In genomic region chr5:134845335-134845851, GRCh38 we compare ENCODE assay signal across 8 cellular contexts. TPM values are rescaled to one million over a fixed set of nuclear protein-coding genes. Genes with fewer than 3 reads are reported as not detected.
A peak's percentile ranks its signal among the peaks of the same experiment; 100 is the strongest.
DNase-seq lines count a peak whose midpoint lies in the region; ATAC-seq and TF ChIP-seq lines count a peak whose summit lies in the region.

No MANE protein-coding gene starts in this region.

- H3K9me3 Mint-ChIP-seq in HFFc6 = no peaks in the 10 kb centered on the region
- no peaks in the 10 kb centered on the region for H3K9me3 Mint-ChIP-seq in activated CD8-positive, alpha-beta T cell treated with anti-CD3 and anti-CD28 coated beads for 36 hours

- no peaks in the 10 kb centered on the region for H3K36me3 ChIP-seq in hepatocyte (replicated peaks; ENCODE audit: insufficient read depth, low read depth)
- peaks cover 0 to 35% (median 2%) of the 10 kb centered on the region in 6 donors for H3K36me3 ChIP-seq in spleen

- intact Hi-C loops in activated CD8-positive, alpha-beta T cell treated with anti-CD3 and anti-CD28 coated beads for 36 hours (cut with micrococcal nuclease) = loop anchor here (5.0 kb wide), 1 partner anchor 57 kb away; no protein-coding TSS in a partner anchor
- intact Hi-C loops in spleen (cut with DNase I; ENCODE audit: low total_unique reads) = no loop called here

- DNase-seq in HFFc6 = peak; percentile 49
- DNase-seq in activated CD8-positive, alpha-beta T cell treated with anti-CD3 and anti-CD28 coated beads for 36 hours = no peak
- no peak for DNase-seq in hepatocyte (ENCODE audit: low spot score)
- DNase-seq in spleen = no peak
- no peak for DNase-seq in GM13976 (ENCODE audit: low spot score)
- no peak for DNase-seq in SHP77 treated with DMSO at 0.1 percent for 48 hours (lab: John Stamatoyannopoulos, UW)

- H2AFZ ChIP-seq in hepatocyte = peak overlapping the region; percentile 39

- H3K4me2 ChIP-seq in hepatocyte = peak overlapping the region; percentile 84

- peak overlapping the region; percentile 98 for H3K27ac Mint-ChIP-seq in HFFc6
- peak overlapping the region; percentile 98 for H3K27ac Mint-ChIP-seq in activated CD8-positive, alpha-beta T cell treated with anti-CD3 and anti-CD28 coated beads for 36 hours

- H3K27me3 ChIP-seq in hepatocyte (no peaks in the 10 kb centered on the region), spleen (replicated peaks in 1 of 7) (no peaks in the 10 kb centered on the region)

- TF ChIP-seq CTCF in HFFc6 (IDR thresholded peaks at IDR 0.05) (no peak), hepatocyte (IDR thresholded peaks at IDR 0.05; ENCODE audit: poor library complexity) (no peak), spleen (IDR thresholded peaks at IDR 0.05 in 8 of 11, conservative IDR thresholded peaks at IDR 0.05 in 3 of 11) (peak in 1 of 11 experiments; percentile 34), GM13976 (IDR thresholded peaks at IDR 0.05; ENCODE audit: borderline replicate concordance, control extremely low read depth, extremely low read depth, insufficient read depth, missing control alignments) (no peak)
- no peak for TF ChIP-seq CTCF in activated CD8-positive, alpha-beta T cell treated with anti-CD3 and anti-CD28 coated beads for 36 hours (IDR thresholded peaks at IDR 0.05)

- no peak for ATAC-seq in activated CD8-positive, alpha-beta T cell treated with anti-CD3 and anti-CD28 coated beads for 36 hours
- no peak for ATAC-seq in GM18861 (IDR thresholded peaks at IDR 0.05; ENCODE audit: unreplicated experiment)
- no peak for ATAC-seq in HG03025 (IDR thresholded peaks at IDR 0.05; ENCODE audit: low FRiP score, unreplicated experiment)

- H3K4me3 Mint-ChIP-seq in HFFc6 = peak overlapping the region; percentile 97
- H3K4me3 Mint-ChIP-seq in activated CD8-positive, alpha-beta T cell treated with anti-CD3 and anti-CD28 coated beads for 36 hours = peak overlapping the region; percentile 91

- H3K36me3 Mint-ChIP-seq in HFFc6 (ENCODE audit: low read depth) = peaks cover 25% of the 10 kb centered on the region
- H3K36me3 Mint-ChIP-seq in activated CD8-positive, alpha-beta T cell treated with anti-CD3 and anti-CD28 coated beads for 36 hours (ENCODE audit: low read depth) = peaks cover 25% of the 10 kb centered on the region

- peaks cover 17% of the 10 kb centered on the region for H3K4me1 ChIP-seq in hepatocyte (ENCODE audit: insufficient read depth)
- H3K4me1 ChIP-seq in spleen = peaks cover 17 to 49% (median 39%) of the 10 kb centered on the region in 6 donors

- H4K20me1 ChIP-seq in hepatocyte (ENCODE audit: insufficient read depth, poor library complexity, severe bottlenecking) = peaks cover 6% of the 10 kb centered on the region

- CTCF ChIA-PET in activated CD8-positive, alpha-beta T cell treated with anti-CD3 and anti-CD28 coated beads for 36 hours (lab: Charles Lee) = interaction anchor here (0.7 to 1.7 kb wide), 6 partner anchors 9 to 59 kb away, joined by 3 to 7 read pairs (median 4); partner anchors contain the start of genes PCBD2 and TXNDC15

- H3K79me2 ChIP-seq in hepatocyte = peaks cover 40% of the 10 kb centered on the region

- H3K9me3 ChIP-seq in hepatocyte (ENCODE audit: low read depth) (no peaks in the 10 kb centered on the region), spleen (no peaks in the 10 kb centered on the region)

- in situ Hi-C loops in GM13976 (cut with MboI; ENCODE audit: low sequenced_read_pairs, unreplicated experiment) = no loop called here

- peaks cover 3% of the 10 kb centered on the region for H3K27me3 Mint-ChIP-seq in HFFc6 (ENCODE audit: insufficient read depth)
- no peaks in the 10 kb centered on the region for H3K27me3 Mint-ChIP-seq in activated CD8-positive, alpha-beta T cell treated with anti-CD3 and anti-CD28 coated beads for 36 hours

- H3K9me2 ChIP-seq in hepatocyte (replicated peaks; ENCODE audit: insufficient read depth) = no peaks in the 10 kb centered on the region

- 22% methylated on average over 12 of the region's 12 CpGs for WGBS in hepatocyte (ENCODE audit: low lambda C conversion rate, missing lambda C conversion rate)
- WGBS in spleen, 5 donors = 9 to 18% (median 12%) methylated on average over 12 of the region's 12 CpGs

- no peak overlapping the region for H3K4me3 ChIP-seq in hepatocyte
- H3K4me3 ChIP-seq in spleen = peak overlapping the region in 7 of 8 donors; percentile 71 to 94 (median 80)

- no peak for TF ChIP-seq POLR2A in spleen (IDR thresholded peaks at IDR 0.05)

- POLR2A ChIA-PET in activated CD8-positive, alpha-beta T cell treated with anti-CD3 and anti-CD28 coated beads for 36 hours (lab: Charles Lee) = interaction anchor here (0.7 to 1.6 kb wide), 14 partner anchors 9 to 197 kb away, joined by 3 to 18 read pairs (median 4); partner anchors contain the start of genes PCBD2, SEC24A and TXNDC15

- H3K27ac ChIP-seq in hepatocyte = peak overlapping the region; percentile 98
- H3K27ac ChIP-seq in spleen = peak overlapping the region; percentile 93 to 98 (median 96)

- peaks cover 56% of the 10 kb centered on the region for H3K4me1 Mint-ChIP-seq in HFFc6 (ENCODE audit: low read depth)
- peaks cover 28% of the 10 kb centered on the region for H3K4me1 Mint-ChIP-seq in activated CD8-positive, alpha-beta T cell treated with anti-CD3 and anti-CD28 coated beads for 36 hours (ENCODE audit: low read depth)

RNA-seq across cellular contexts. Expression of gene C5orf24, which starts 0.4 kb away (rescaled TPM):
- total RNA-seq in HFFc6 (2021; fragmentation: NEBNext Ultra II Directional; extraction: Animal tissue kit (Norgen Biotek cat#: 25700)) = 10 to 100 TPM; 48.8 to 61.5 (median 57.6) TPM
- total RNA-seq in activated CD8-positive, alpha-beta T cell treated with anti-CD3 and anti-CD28 coated beads for 36 hours = 10 to 100 TPM; 24.4 to 25.3 TPM
- 67.0 and 70.4 TPM in 2 replicates for total RNA-seq in hepatocyte
- polyA plus RNA-seq in hepatocyte = 27.3 and 29.2 TPM in 2 replicates
- total RNA-seq in spleen = 10 to 100 TPM; 27.3 to 48.1 (median 39.1) TPM
- 10 to 100 TPM; 12.3 to 15.6 (median 15.3) TPM for polyA plus RNA-seq in spleen

RNA-seq across cellular contexts. Expression of gene TXNDC15, which starts 28.8 kb away (rescaled TPM):
- total RNA-seq in HFFc6 (2021; fragmentation: NEBNext Ultra II Directional; extraction: Animal tissue kit (Norgen Biotek cat#: 25700)) = 100 to 1,000 TPM; 106 to 127 (median 125) TPM
- total RNA-seq in activated CD8-positive, alpha-beta T cell treated with anti-CD3 and anti-CD28 coated beads for 36 hours = 10 to 100 TPM; 17.1 to 26.7 TPM
- total RNA-seq in hepatocyte = 76.0 and 95.4 TPM in 2 replicates
- 56.7 and 58.0 TPM in 2 replicates for polyA plus RNA-seq in hepatocyte
- total RNA-seq in spleen = 100 to 1,000 TPM in 1 of 7 donors, 10 to 100 TPM in 6; 45.9 to 109 (median 63.4) TPM
- polyA plus RNA-seq in spleen = 10 to 100 TPM; 37.4 to 60.8 (median 39.8) TPM

RNA-seq across cellular contexts. Expression of gene PCBD2, which starts 59.5 kb away (rescaled TPM):
- 10 to 100 TPM in 3 of 6 experiments, 1 to 10 TPM in 3; 8.6 to 11.4 (median 10.0) TPM for total RNA-seq in HFFc6 (2021; fragmentation: NEBNext Ultra II Directional; extraction: Animal tissue kit (Norgen Biotek cat#: 25700))
- 1 to 10 TPM; 8.1 to 8.8 TPM for total RNA-seq in activated CD8-positive, alpha-beta T cell treated with anti-CD3 and anti-CD28 coated beads for 36 hours
- 5.2 and 7.6 TPM in 2 replicates for total RNA-seq in hepatocyte
- 14.0 and 15.3 TPM in 2 replicates for polyA plus RNA-seq in hepatocyte
- total RNA-seq in spleen = 10 to 100 TPM in 5 of 7 donors, 1 to 10 TPM in 2; 8.1 to 15.8 (median 10.2) TPM
- 1 to 10 TPM; 2.8 to 5.9 (median 4.3) TPM for polyA plus RNA-seq in spleen
